8 cellular contexts compared by ENCODE assay signal in the genomic region with DNA sequence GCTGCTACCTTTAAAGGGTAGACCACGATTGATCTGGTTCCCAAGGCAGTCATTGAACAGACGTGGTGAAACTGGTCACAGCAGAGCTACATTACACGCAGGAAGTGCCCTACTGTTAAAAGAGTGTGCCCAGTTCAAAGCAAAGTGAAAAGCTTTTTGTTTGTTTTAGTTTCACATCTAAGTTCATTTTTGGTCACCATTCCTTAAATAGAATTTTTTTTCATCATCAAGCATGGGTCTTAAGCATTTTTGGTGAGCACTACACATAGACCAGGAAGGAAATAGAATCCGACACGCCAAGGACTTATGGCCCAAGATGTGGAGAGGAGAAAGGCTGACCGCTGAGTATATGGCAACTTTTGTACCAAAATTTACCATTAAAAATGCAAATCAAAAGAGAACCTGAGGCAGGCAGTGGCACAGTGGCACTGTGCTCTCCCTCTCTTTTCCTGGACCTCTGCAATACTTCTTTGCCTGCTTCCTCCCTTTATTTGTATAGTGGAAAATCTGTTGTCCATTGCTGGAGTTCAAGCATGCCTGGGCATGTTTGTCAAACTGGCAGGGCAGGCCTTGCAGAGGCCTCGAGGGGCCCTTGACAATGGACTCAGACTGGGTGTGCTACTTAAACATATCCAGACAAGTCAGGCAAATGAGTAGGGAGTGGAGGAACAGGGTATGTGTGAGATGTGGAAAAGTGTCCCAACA. TPM values are rescaled to one million over a fixed set of nuclear protein-coding genes. Genes with fewer than 3 reads are reported as not detected.
DNase-seq lines count a peak whose midpoint lies in the region; ATAC-seq, FAIRE-seq and TF ChIP-seq lines count a peak whose summit lies in the region.

No MANE protein-coding gene starts in this region.

- CTCF ChIA-PET in activated CD8-positive, alpha-beta memory T cell treated with anti-CD3 and anti-CD28 coated beads, Interleukin-2, amount 10 ng/mL, durations not matched to agents 7 days and 5 days (lab: Charles Lee) = interaction anchor here (0.8 to 7.8 kb wide), 5 partner anchors 25 to 166 kb away, joined by 4 to 162 read pairs (median 4); no protein-coding TSS in a partner anchor

- no peak for DNase-seq in activated CD8-positive, alpha-beta memory T cell treated with anti-CD3 and anti-CD28 coated beads, Interleukin-2, amount 10 ng/mL, durations not matched to agents 7 days and 5 days
- DNase-seq in activated CD8-positive, alpha-beta memory T cell treated with anti-CD3 and anti-CD28 coated beads for 24 hours = no peak
- DNase-seq in NCI-H526 (lab: John Stamatoyannopoulos, UW) (peak; percentile 97 to 98), keratinocyte (ENCODE audit: low read depth, low spot score) (peak; percentile 95), NCI-H1694 treated with DMSO at 0.1 percent for 48 hours (lab: John Stamatoyannopoulos, UW) (no peak), Kasumi-1 (lab: John Stamatoyannopoulos, UW) (no peak), SKM-1 (lab: John Stamatoyannopoulos, UW; ENCODE audit: unreplicated experiment) (no peak)

- peak overlapping the region; percentile 63 for H2AFZ ChIP-seq in keratinocyte (ENCODE audit: control insufficient read depth, low read length)

- no peak overlapping the region for H3K4me3 Mint-ChIP-seq in activated CD8-positive, alpha-beta memory T cell treated with anti-CD3 and anti-CD28 coated beads, Interleukin-2, amount 10 ng/mL, durations not matched to agents 7 days and 5 days

- H3K9ac ChIP-seq in keratinocyte (ENCODE audit: control insufficient read depth, extremely low read depth, insufficient read depth, low read length) = no peak overlapping the region

- no peaks in the 10 kb centered on the region for H3K9me3 ChIP-seq in keratinocyte (ENCODE audit: control insufficient read depth, low read depth, low read length)

- H3K4me1 ChIP-seq in keratinocyte (ENCODE audit: control insufficient read depth, extremely low read depth, insufficient read depth, low read length) = peaks cover 66% of the 10 kb centered on the region

- peaks cover 45% of the 10 kb centered on the region for H3K4me1 Mint-ChIP-seq in activated CD8-positive, alpha-beta memory T cell treated with anti-CD3 and anti-CD28 coated beads, Interleukin-2, amount 10 ng/mL, durations not matched to agents 7 days and 5 days

- H3K36me3 Mint-ChIP-seq in activated CD8-positive, alpha-beta memory T cell treated with anti-CD3 and anti-CD28 coated beads, Interleukin-2, amount 10 ng/mL, durations not matched to agents 7 days and 5 days = peaks cover 8% of the 10 kb centered on the region

- H3K9me1 ChIP-seq in keratinocyte (ENCODE audit: control insufficient read depth, extremely low read depth, insufficient read depth, low read length) = no peaks in the 10 kb centered on the region

- peak overlapping the region; percentile 73 for H3K27ac Mint-ChIP-seq in activated CD8-positive, alpha-beta memory T cell treated with anti-CD3 and anti-CD28 coated beads, Interleukin-2, amount 10 ng/mL, durations not matched to agents 7 days and 5 days

- no peaks in the 10 kb centered on the region for H3K9me3 Mint-ChIP-seq in activated CD8-positive, alpha-beta memory T cell treated with anti-CD3 and anti-CD28 coated beads, Interleukin-2, amount 10 ng/mL, durations not matched to agents 7 days and 5 days (ENCODE audit: low read depth)

- peak overlapping the region; percentile 81 for H3K27ac ChIP-seq in keratinocyte (ENCODE audit: control insufficient read depth, insufficient read depth, low read length)

- no peaks in the 10 kb centered on the region for H3K79me2 ChIP-seq in keratinocyte (ENCODE audit: control insufficient read depth, insufficient read depth, low read length)

- no peak for TF ChIP-seq CTCF in keratinocyte (optimal IDR thresholded peaks at IDR 0.05 in 1 of 3, IDR thresholded peaks at IDR 0.05 in 1 of 3, conservative IDR thresholded peaks at IDR 0.05 in 1 of 3; ENCODE audit: extremely low read depth in 1 of 3, insufficient read depth in 2 of 3, low read length in 3 of 3)

- dilution Hi-C loops in keratinocyte (cut with MboI; ENCODE audit: extremely low pct_ligation_motif_present, low sequenced_read_pairs) = no loop called here

- no peak overlapping the region for H3K4me3 ChIP-seq in keratinocyte (ENCODE audit: control insufficient read depth in 2 of 3, extremely low read depth in 1 of 3, insufficient read depth in 2 of 3, low read depth in 1 of 3, low read length in 3 of 3)

- FAIRE-seq in keratinocyte (lab: Jason Lieb, UNC) = peak; percentile 87

- no peaks in the 10 kb centered on the region for H3K27me3 ChIP-seq in keratinocyte (ENCODE audit: control insufficient read depth, extremely low read depth, insufficient read depth, low read length)

- H3K4me2 ChIP-seq in keratinocyte (ENCODE audit: control insufficient read depth, extremely low read depth, insufficient read depth, low read depth, low read length) = peak overlapping the region; percentile 60

- no peaks in the 10 kb centered on the region for H3K36me3 ChIP-seq in keratinocyte (ENCODE audit: control insufficient read depth in 2 of 2, extremely low read depth in 1 of 2, insufficient read depth in 2 of 2, low read length in 2 of 2)

- H3K27me3 Mint-ChIP-seq in activated CD8-positive, alpha-beta memory T cell treated with anti-CD3 and anti-CD28 coated beads, Interleukin-2, amount 10 ng/mL, durations not matched to agents 7 days and 5 days = peaks cover 3% of the 10 kb centered on the region

- peak; percentile 59 for ATAC-seq in activated CD8-positive, alpha-beta memory T cell treated with anti-CD3 and anti-CD28 coated beads, Interleukin-2, amount 10 ng/mL, durations not matched to agents 7 days and 5 days
- peak; percentile 52 for ATAC-seq in HG03066 (IDR thresholded peaks at IDR 0.05; ENCODE audit: low read depth, unreplicated experiment)

- no peaks in the 10 kb centered on the region for H4K20me1 ChIP-seq in keratinocyte (ENCODE audit: control insufficient read depth, extremely low read depth, insufficient read depth, low read length)

RNA-seq across cellular contexts. Expression of a gene that starts 42.6 kb away (rescaled TPM):
- 100 to 1,000 TPM; 298 to 320 TPM for total RNA-seq in activated CD8-positive, alpha-beta memory T cell treated with anti-CD3 and anti-CD28 coated beads, Interleukin-2, amount 10 ng/mL, durations not matched to agents 7 days and 5 days
- polyA plus RNA-seq in keratinocyte = 53.1 to 178 TPM (median 74.6 TPM) in 3 replicates
- 162 TPM for polyA plus RNA-seq in keratinocyte (2011; ENCODE audit: low read depth)
- polyA plus RNA-seq in keratinocyte (2011; cell fraction: cytosol; rRNA removed) = 90.2 and 96.4 TPM in 2 replicates
- polyA plus RNA-seq in keratinocyte (2011; cell fraction: nucleus; rRNA removed) = 71.8 and 126 TPM in 2 replicates
- 140 and 399 TPM in 2 replicates for polyA plus RNA-seq in keratinocyte (2012; ENCODE audit: low replicate concordance)
- 9.2 to 36.1 TPM (median 10.7 TPM) in 3 replicates for polyA minus RNA-seq in keratinocyte
- polyA minus RNA-seq in keratinocyte (2011; cell fraction: cytosol; rRNA and poly(A)+ RNA removed) = 23.8 TPM
- polyA minus RNA-seq in keratinocyte (2011; cell fraction: nucleus; rRNA and poly(A)+ RNA removed) = 17.0 and 32.5 TPM in 2 replicates

Comparison
In these comparisons a context has a peak if more than half of its experiments do, and no peak if none do; other contexts are left out.
1. DNase-seq: peak in NCI-H526 (2 of 2) and keratinocyte (single experiment); none in activated CD8-positive, alpha-beta memory T cell treated with anti-CD3 and anti-CD28 coated beads, Interleukin-2, amount 10 ng/mL, durations not matched to agents 7 days and 5 days (single experiment), activated CD8-positive, alpha-beta memory T cell treated with anti-CD3 and anti-CD28 coated beads for 24 hours (single experiment), NCI-H1694 treated with DMSO at 0.1 percent for 48 hours (single experiment), Kasumi-1 (0 of 2) and SKM-1 (single experiment).